Comparison of ENCODE assay signal across 9 cellular contexts in genomic region chr5:18772475-18772874, GRCh38.
A peak's percentile ranks its signal among the peaks of the same experiment; 100 is the strongest.
DNase-seq lines count a peak whose midpoint lies in the region; ATAC-seq, FAIRE-seq and TF ChIP-seq lines count a peak whose summit lies in the region.
"Had no signal": no experiment of that assay in that cellular context is flagged by ENCODE, and none has a peak within 500 bp of the region (broad histone marks: within the 10 kb centered on the region; RNA-seq: fewer than 3 reads in every experiment).

No MANE protein-coding gene starts in this region.

- ATAC-seq in activated T-cell treated with anti-CD3 and anti-CD28 coated beads, Interleukin-2, amount 50 U/mL, for 4 hours: peak; percentile 46 to 63
- ATAC-seq in GM12878: peak; percentile 86

- H3K4me1 ChIP-seq in GM12878 (ENCODE audit: control insufficient read depth, insufficient read depth, low read length): no peaks in the 10 kb centered on the region
- H3K4me1 ChIP-seq in uterus: no peaks in the 10 kb centered on the region

- no peak overlapping the region for H3K4me2 ChIP-seq in GM12878 (ENCODE audit: control insufficient read depth, insufficient read depth)

- H3K4me3 Mint-ChIP-seq in activated T-cell treated with anti-CD3 and anti-CD28 coated beads, Interleukin-2, amount 50 U/mL, for 4 hours: no peak overlapping the region
- H3K4me3 Mint-ChIP-seq: HFFc6 had no signal

- H3K9ac ChIP-seq in GM12878 (ENCODE audit: control insufficient read depth, insufficient read depth, low read length): no peak overlapping the region

- peaks cover 6% of the 10 kb centered on the region for H3K27me3 Mint-ChIP-seq in activated T-cell treated with anti-CD3 and anti-CD28 coated beads, Interleukin-2, amount 50 U/mL, for 4 hours (ENCODE audit: low read depth)

- peaks cover 4% of the 10 kb centered on the region for H3K4me1 Mint-ChIP-seq in activated T-cell treated with anti-CD3 and anti-CD28 coated beads, Interleukin-2, amount 50 U/mL, for 4 hours (ENCODE audit: low read depth)

- H3K9me3 Mint-ChIP-seq in activated T-cell treated with anti-CD3 and anti-CD28 coated beads, Interleukin-2, amount 50 U/mL, for 4 hours: no peaks in the 10 kb centered on the region

- 51% methylated on average over 4 of the region's 4 CpGs for WGBS in GM12878 (ENCODE audit: insufficient coverage, insufficient replicate concordance, low lambda C conversion rate, missing lambda C conversion rate)

- no peak for FAIRE-seq in GM12878 (lab: Jason Lieb, UNC)

- intact Hi-C loops in GM12878 (cut with micrococcal nuclease; ENCODE audit: unreplicated experiment): loop anchor here (10.0 kb wide), 1 partner anchor 308 kb away; no protein-coding TSS in a partner anchor
- intact Hi-C loops in uterus (cut with DNase I; ENCODE audit: low total_unique reads): no loop called here

- H3K27me3 ChIP-seq in GM12878 (replicated peaks in 1 of 2; ENCODE audit: control insufficient read depth in 2 of 2, insufficient read depth in 2 of 2, low read length in 1 of 2) (no peaks in the 10 kb centered on the region), uterus (no peaks in the 10 kb centered on the region)

- peak in 2 of 3 experiments; percentile 38 to 50; a peak in 3 of 6 replicates for TF ChIP-seq CTCF in GM12878 (IDR thresholded peaks at IDR 0.05 in 2 of 3, conservative IDR thresholded peaks at IDR 0.05 in 1 of 3; ENCODE audit: control insufficient read depth in 2 of 3, extremely low read depth in 1 of 3, insufficient read depth in 1 of 3, low read depth in 3 of 3, low read length in 3 of 3)
- peak; percentile 46 for TF ChIP-seq CTCF in retinal pigment epithelial cell (conservative IDR thresholded peaks at IDR 0.05; ENCODE audit: low read depth, low read length)
- no peak for TF ChIP-seq CTCF in uterus (IDR thresholded peaks at IDR 0.05)

- H3K9me3 ChIP-seq in GM12878 (replicated peaks; ENCODE audit: control insufficient read depth, insufficient read depth, low read length): no peaks in the 10 kb centered on the region
- no peaks in the 10 kb centered on the region for H3K9me3 ChIP-seq in uterus

- SMC1A ChIA-PET in GM12878 (lab: Charles Lee; ENCODE audit: uncharacterized antibody, unreplicated experiment): interaction anchor here (1.1 to 1.8 kb wide), 3 partner anchors 10 to 73 kb away, joined by 4 to 5 read pairs (median 4); no protein-coding TSS in a partner anchor

- no peak overlapping the region for H3K27ac ChIP-seq in GM12878 (ENCODE audit: control insufficient read depth, insufficient read depth)
- no peak overlapping the region for H3K27ac ChIP-seq in uterus

- TF ChIP-seq RAD21 in GM12878 (IDR thresholded peaks at IDR 0.05; ENCODE audit: insufficient read depth, low read depth, low read length): peak; percentile 32

- CTCF ChIA-PET in GM12878 (lab: Yijun Ruan, JAX): interaction anchor here (1.0 kb wide), 1 partner anchor 11 kb away, joined by 4 read pairs; no protein-coding TSS in a partner anchor

- no peak overlapping the region for H2AFZ ChIP-seq in GM12878 (ENCODE audit: control insufficient read depth, low read depth, low read length)

- no peaks in the 10 kb centered on the region for H3K36me3 Mint-ChIP-seq in activated T-cell treated with anti-CD3 and anti-CD28 coated beads, Interleukin-2, amount 50 U/mL, for 4 hours (ENCODE audit: insufficient read depth)

- DNase-seq in activated T-cell treated with anti-CD3 and anti-CD28 coated beads, Interleukin-2, amount 50 U/mL, for 4 hours: no peak
- DNase-seq in activated T-cell treated with anti-CD3 and anti-CD28 coated beads for 4 hours: no peak
- DNase-seq in M059J (ENCODE audit: low read depth): peak; percentile 69
- no peak for DNase-seq in GM12878 (ENCODE audit: low read depth, low spot score)
- DNase-seq in retinal pigment epithelial cell (ENCODE audit: low read depth): no peak
- no peak for DNase-seq in uterus
- no peak for DNase-seq in activated effector memory CD4-positive, alpha-beta T cell treated with Interleukin-2 at 50 U/mL for 16 hours
- no peak for DNase-seq in activated CD4-positive, CD25-positive, alpha-beta regulatory T cell treated with anti-CD3 and anti-CD28 coated beads, Interleukin-2, amount 50 U/mL, for 72 hours
- DNase-seq: HFFc6 had no signal

- no peak for TF ChIP-seq EP300 in GM12878 (IDR thresholded peaks at IDR 0.05; ENCODE audit: borderline replicate concordance in 1 of 2, control insufficient read depth in 1 of 2, low read depth in 2 of 2, low read length in 2 of 2)

- no peaks in the 10 kb centered on the region for H3K36me3 ChIP-seq in GM12878 (ENCODE audit: control insufficient read depth in 2 of 2, insufficient read depth in 2 of 2, low read length in 1 of 2)
- no peaks in the 10 kb centered on the region for H3K36me3 ChIP-seq in uterus

- POLR2A ChIA-PET in GM12878 (lab: Charles Lee): no interaction called here

- no peaks in the 10 kb centered on the region for H3K79me2 ChIP-seq in GM12878 (ENCODE audit: control insufficient read depth, insufficient read depth, low read length)

- no peak overlapping the region for H3K4me3 ChIP-seq in GM12878
- H3K4me3 ChIP-seq in retinal pigment epithelial cell (ENCODE audit: low read length): no peak overlapping the region
- no peak overlapping the region for H3K4me3 ChIP-seq in uterus

- RAD21 ChIA-PET in GM12878 (lab: Charles Lee; ENCODE audit: unreplicated experiment): interaction anchor here (1.1 kb wide), 1 partner anchor 12 kb away, joined by 3 read pairs; no protein-coding TSS in a partner anchor

- no peaks in the 10 kb centered on the region for H4K20me1 ChIP-seq in GM12878 (ENCODE audit: control insufficient read depth, insufficient read depth)

- in situ Hi-C loops in GM12878 (cut with MboI): no loop called here

- BruUV-seq in GM12878 (replicated peaks; lab: Mats Ljungman, UMichigan): no TSS peak

- TF ChIP-seq POLR2A in GM12878 (IDR thresholded peaks at IDR 0.05; ENCODE audit: low read depth, low read length) (no peak), uterus (IDR thresholded peaks at IDR 0.05) (no peak)

TF ChIP-seq in GM12878, 131 proteins besides CTCF, POLR2A, EP300 and RAD21:
- TF ChIP-seq PAX5 (IDR thresholded peaks at IDR 0.05; ENCODE audit: borderline replicate concordance, low read depth, low read length) (no peak), SMC3 (IDR thresholded peaks at IDR 0.05; ENCODE audit: borderline replicate concordance, low read length) (peak; percentile 12; the same call in 1 of the 2 replicates), CHD4 (IDR thresholded peaks at IDR 0.05) (no peak), RELB (IDR thresholded peaks at IDR 0.05; ENCODE audit: low read depth) (no peak), FOXM1 (IDR thresholded peaks at IDR 0.05; ENCODE audit: low read depth, low read length) (no peak)

Comparison
In these comparisons a context has a peak if more than half of its experiments do, and no peak if none do; other contexts are left out.
1. CTCF ChIP-seq: peak in GM12878 (2 of 3) and retinal pigment epithelial cell (single experiment); none in uterus (0 of 4).